10 cellular contexts compared by ENCODE assay signal in genomic region chr3:128845119-128845518, GRCh38. TPM values are rescaled to one million over a fixed set of nuclear protein-coding genes. Genes with fewer than 3 reads are reported as not detected.
A peak's percentile ranks its signal among the peaks of the same experiment; 100 is the strongest.
DNase-seq lines count a peak whose midpoint lies in the region; ATAC-seq, FAIRE-seq and TF ChIP-seq lines count a peak whose summit lies in the region.
"Had no signal": no experiment of that assay in that cellular context is flagged by ENCODE, and none has a peak within 500 bp of the region (broad histone marks: within the 10 kb centered on the region; RNA-seq: fewer than 3 reads in every experiment).

No MANE protein-coding gene starts in this region.

- H3K4me3 ChIP-seq in HEK293 (ENCODE audit: low read depth, low read length): no peak overlapping the region

- FAIRE-seq in D721Med (lab: Jason Lieb, UNC): no peak

- H3K27ac Mint-ChIP-seq in activated naive CD8-positive, alpha-beta T cell treated with anti-CD3 and anti-CD28 coated beads, Interleukin-2, amount 50 U/mL, for 24 hours: peak overlapping the region; percentile 17
- peak overlapping the region; percentile 72 to 78 for H3K27ac Mint-ChIP-seq in natural killer cell

- POLR2A ChIA-PET in HEK293 (lab: Yijun Ruan, JAX): no interaction called here

- H3K9me3 ChIP-seq in HEK293 (ENCODE audit: control insufficient read depth, insufficient read depth, low read depth, low read length): no peaks in the 10 kb centered on the region
- H3K9me3 ChIP-seq: HAP-1 had no signal

- DNase-seq in D721Med (ENCODE audit: insufficient read length, low spot score): no peak
- no peak for DNase-seq in activated naive CD8-positive, alpha-beta T cell treated with anti-CD3 and anti-CD28 coated beads, Interleukin-2, amount 50 U/mL, for 24 hours
- no peak for DNase-seq in natural killer cell
- no peak for DNase-seq in activated gamma-delta T cell treated with Interleukin-2 at 50 U/mL for 16 hours
- DNase-seq in NCI-H2107 (lab: John Stamatoyannopoulos, UW): no peak

- H3K27ac ChIP-seq in HEK293 (ENCODE audit: extremely low read depth, low read depth, low read length): no peak overlapping the region
- H3K27ac ChIP-seq: SK-N-MC had no signal

- peaks cover 22% of the 10 kb centered on the region for H3K4me1 Mint-ChIP-seq in activated naive CD8-positive, alpha-beta T cell treated with anti-CD3 and anti-CD28 coated beads, Interleukin-2, amount 50 U/mL, for 24 hours
- peaks cover 12 to 14% of the 10 kb centered on the region in 2 donors for H3K4me1 Mint-ChIP-seq in natural killer cell

- H3K4me3 Mint-ChIP-seq in activated naive CD8-positive, alpha-beta T cell treated with anti-CD3 and anti-CD28 coated beads, Interleukin-2, amount 50 U/mL, for 24 hours: no peak overlapping the region
- peak overlapping the region; percentile 88 for H3K4me3 Mint-ChIP-seq in natural killer cell

- H3K4me1 ChIP-seq in HEK293 (ENCODE audit: control insufficient read depth, insufficient read depth, low read length): peaks cover 4% of the 10 kb centered on the region

- intact Hi-C loops in natural killer cell (cut with micrococcal nuclease): no loop called here

- CTCF ChIA-PET in HEK293 (lab: Yijun Ruan, JAX): interaction anchor here (0.6 to 2.2 kb wide), 7 partner anchors 11 to 61 kb away, joined by 3 to 6 read pairs (median 4); no protein-coding TSS in a partner anchor

- TF ChIP-seq CTCF in D721Med (IDR thresholded peaks at IDR 0.05; ENCODE audit: insufficient read depth, missing control alignments): peak; percentile 6
- 0 out of 2 replicates have a peak, but pooled peaks have one; percentile 20 for TF ChIP-seq CTCF in HEK293 (tag by site-specific recombination; IDR thresholded peaks at IDR 0.05)
- TF ChIP-seq CTCF in natural killer cell (IDR thresholded peaks at IDR 0.05): no peak

- no peaks in the 10 kb centered on the region for H3K9me3 Mint-ChIP-seq in activated naive CD8-positive, alpha-beta T cell treated with anti-CD3 and anti-CD28 coated beads, Interleukin-2, amount 50 U/mL, for 24 hours
- no peaks in the 10 kb centered on the region for H3K9me3 Mint-ChIP-seq in natural killer cell

- no peak for ATAC-seq in activated naive CD8-positive, alpha-beta T cell treated with anti-CD3 and anti-CD28 coated beads, Interleukin-2, amount 50 U/mL, for 24 hours
- ATAC-seq in natural killer cell (no peak), HG03442 (IDR thresholded peaks at IDR 0.05; ENCODE audit: unreplicated experiment) (no peak), HG03520 (IDR thresholded peaks at IDR 0.05; ENCODE audit: unreplicated experiment) (no peak)

- H3K36me3 Mint-ChIP-seq in activated naive CD8-positive, alpha-beta T cell treated with anti-CD3 and anti-CD28 coated beads, Interleukin-2, amount 50 U/mL, for 24 hours (ENCODE audit: low read depth): no peaks in the 10 kb centered on the region
- H3K36me3 Mint-ChIP-seq in natural killer cell: no peaks in the 10 kb centered on the region

- H3K36me3 ChIP-seq in HEK293 (ENCODE audit: control insufficient read depth in 2 of 2, insufficient read depth in 1 of 2, low read length in 2 of 2): no peaks in the 10 kb centered on the region
- H3K36me3 ChIP-seq: HAP-1 had no signal

- H3K27me3 Mint-ChIP-seq in activated naive CD8-positive, alpha-beta T cell treated with anti-CD3 and anti-CD28 coated beads, Interleukin-2, amount 50 U/mL, for 24 hours: no peaks in the 10 kb centered on the region
- no peaks in the 10 kb centered on the region for H3K27me3 Mint-ChIP-seq in natural killer cell (ENCODE audit: low read depth in 2 of 2)

TF ChIP-seq in HEK293, 187 proteins besides CTCF, POLR2A, EP300 and RAD21:
- TF ChIP-seq ZNF518A (tag by site-specific recombination; conservative IDR thresholded peaks at IDR 0.05; ENCODE audit: low read depth): no peak
- peak; percentile 67 for TF ChIP-seq GLIS1 (tag by site-specific recombination; IDR thresholded peaks at IDR 0.05)

RNA-seq across cellular contexts. Expression of gene ACAD9, which starts 34.3 kb away (rescaled TPM):
- 10 to 100 TPM; 43.4 to 71.3 (median 54.2) TPM for total RNA-seq in natural killer cell
